8 cellular contexts compared by ENCODE assay signal in the genomic region with DNA sequence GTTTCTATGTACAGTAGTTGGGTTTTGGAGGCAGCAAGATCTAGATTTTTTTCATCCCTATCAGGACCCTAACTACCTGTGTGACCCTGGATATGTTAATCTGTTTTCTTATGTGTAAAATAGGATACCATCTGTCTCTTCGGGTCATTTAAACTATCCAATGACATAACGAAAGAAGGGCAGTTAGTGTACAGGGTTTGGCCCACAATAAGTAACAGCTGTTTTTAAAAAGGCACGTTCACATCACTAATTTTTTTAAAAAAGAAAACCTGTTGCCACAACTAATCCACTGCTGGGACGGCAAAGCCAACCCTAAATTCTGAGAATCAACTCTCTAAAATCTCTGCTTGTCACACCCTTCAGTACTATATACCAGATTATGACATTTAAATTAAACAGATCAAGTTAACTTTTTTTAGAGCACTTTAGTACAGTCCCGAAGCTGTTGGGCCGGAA. TPM values are rescaled to one million over a fixed set of nuclear protein-coding genes. Genes with fewer than 3 reads are reported as not detected.
A peak's percentile ranks its signal among the peaks of the same experiment; 100 is the strongest.
DNase-seq lines count a peak whose midpoint lies in the region; ATAC-seq and TF ChIP-seq lines count a peak whose summit lies in the region.

No MANE protein-coding gene starts in this region.

- peak; percentile 1 for DNase-seq in AG08395 (ENCODE audit: low spot score)
- DNase-seq in PC-9, result peak in 1 of 2 experiments; percentile 32
- no peak for DNase-seq in fibroblast of lung (ENCODE audit: low read depth in 2 of 2)
- no peak for DNase-seq in islet precursor cell
- DNase-seq in NCI-H2171 treated with DMSO at 0.1 percent for 48 hours (lab: John Stamatoyannopoulos, UW), result no peak
- no peak for DNase-seq in ACHN

- H2AFZ ChIP-seq in PC-9, result no peak overlapping the region; the same call in 1 of the 2 replicates
- H2AFZ ChIP-seq in fibroblast of lung (ENCODE audit: low read length), result peak overlapping the region; percentile 43

- H3K27ac ChIP-seq in PC-9 (peak overlapping the region; percentile 88), fibroblast of lung (ENCODE audit: insufficient read depth, low read length) (peak overlapping the region; percentile 95), skeletal muscle tissue (ENCODE audit: low read depth, low read length) (peak overlapping the region; percentile 97)

- H3K27me3 ChIP-seq in PC-9 (ENCODE audit: insufficient read depth, low read depth) (no peaks in the 10 kb centered on the region), fibroblast of lung (ENCODE audit: control insufficient read depth, insufficient read depth, low read length) (no peaks in the 10 kb centered on the region), skeletal muscle tissue (ENCODE audit: control insufficient read depth in 3 of 3, insufficient read depth in 3 of 3, low read length in 3 of 3) (no peaks in the 10 kb centered on the region)

- peaks cover 26% of the 10 kb centered on the region for H3K79me2 ChIP-seq in PC-9 (ENCODE audit: low read depth)
- H3K79me2 ChIP-seq in fibroblast of lung (ENCODE audit: control insufficient read depth, insufficient read depth, low read length), result peaks cover 4% of the 10 kb centered on the region

- POLR2A ChIA-PET in PC-9 (lab: Charles Lee; ENCODE audit: unreplicated experiment), result interaction anchor here (0.6 to 1.5 kb wide), 5 partner anchors 8 to 144 kb away, joined by 3 to 17 read pairs (median 14); no protein-coding TSS in a partner anchor

- H3K36me3 ChIP-seq in PC-9 (ENCODE audit: low read depth) (peaks cover 10% of the 10 kb centered on the region), fibroblast of lung (ENCODE audit: control insufficient read depth, insufficient read depth, low read length) (no peaks in the 10 kb centered on the region), skeletal muscle tissue (ENCODE audit: control insufficient read depth in 3 of 3, insufficient read depth in 3 of 3, low read length in 3 of 3) (peaks cover 0 to 6% (median 4%) of the 10 kb centered on the region in 3 donors)

- CTCF ChIA-PET in PC-9 (lab: Charles Lee), result no interaction called here

- no peaks in the 10 kb centered on the region for H4K20me1 ChIP-seq in PC-9 (ENCODE audit: insufficient read depth)
- H4K20me1 ChIP-seq in fibroblast of lung (ENCODE audit: control insufficient read depth, extremely low read depth, insufficient read depth, low read length), result no peaks in the 10 kb centered on the region

- H3K4me2 ChIP-seq in PC-9, result peak overlapping the region; percentile 92
- peak overlapping the region; percentile 88 for H3K4me2 ChIP-seq in fibroblast of lung (ENCODE audit: extremely low read depth, insufficient read depth, low read length)

- in situ Hi-C loops in ACHN (cut with HindIII; ENCODE audit: low pct_ligation_motif_present, low pct_unique_long_range_greater_than_20kb, low sequenced_read_pairs), result no loop called here

- H3K4me3 ChIP-seq in PC-9, result peak overlapping the region; percentile 91
- H3K4me3 ChIP-seq in fibroblast of lung (replicated peaks in 1 of 4; ENCODE audit: control extremely low read depth in 1 of 4, insufficient read depth in 1 of 4, low read depth in 3 of 4, low read length in 4 of 4), result peak overlapping the region; percentile 75 to 96 (median 88)
- H3K4me3 ChIP-seq in skeletal muscle tissue (ENCODE audit: low read length in 3 of 3), result peak overlapping the region; percentile 92 to 98 (median 96)

- H3K9ac ChIP-seq in fibroblast of lung (ENCODE audit: insufficient read depth, low read length) (peak overlapping the region; percentile 32), skeletal muscle tissue (ENCODE audit: low read depth in 1 of 3, low read length in 3 of 3) (peak overlapping the region; percentile 68 to 97 (median 97))

- intact Hi-C loops in PC-9 (cut with micrococcal nuclease; ENCODE audit: unreplicated experiment), result loop anchor here (1.0 to 5.0 kb wide), 4 partner anchors 8 to 267 kb away; no protein-coding TSS in a partner anchor

- H3K9me3 ChIP-seq in PC-9 (ENCODE audit: insufficient read depth, low read depth) (no peaks in the 10 kb centered on the region), fibroblast of lung (ENCODE audit: control insufficient read depth, insufficient read depth, low read depth, low read length) (no peaks in the 10 kb centered on the region), skeletal muscle tissue (ENCODE audit: control insufficient read depth in 3 of 3, low read length in 3 of 3) (no peaks in the 10 kb centered on the region)

- ATAC-seq in GM21381 (IDR thresholded peaks at IDR 0.05; ENCODE audit: unreplicated experiment), result peak; percentile 19

- H3K4me1 ChIP-seq in PC-9 (replicated peaks; ENCODE audit: insufficient read depth) (peaks cover 18% of the 10 kb centered on the region), fibroblast of lung (ENCODE audit: control insufficient read depth, extremely low read depth, insufficient read depth, low read length) (peaks cover 2% of the 10 kb centered on the region), skeletal muscle tissue (ENCODE audit: control insufficient read depth in 3 of 3, insufficient read depth in 3 of 3, low read length in 3 of 3) (peaks cover 3 to 16% (median 6%) of the 10 kb centered on the region in 3 donors)

- TF ChIP-seq CTCF in PC-9 (conservative IDR thresholded peaks at IDR 0.05), result no peak
- TF ChIP-seq CTCF in fibroblast of lung (conservative IDR thresholded peaks at IDR 0.05 in 1 of 2, IDR thresholded peaks at IDR 0.05 in 1 of 2; ENCODE audit: low read depth in 1 of 2, low read length in 2 of 2), result no peak

- peaks cover 5% of the 10 kb centered on the region; the same call in 1 of the 2 replicates for H3F3A ChIP-seq in PC-9 (ENCODE audit: insufficient read depth, low read depth)

- BruUV-seq in PC-9 (replicated peaks; lab: Mats Ljungman, UMichigan), result no TSS peak

- no peaks in the 10 kb centered on the region for H3K9me2 ChIP-seq in PC-9 (ENCODE audit: insufficient read depth)

RNA-seq across cellular contexts. Expression of gene USP40, which starts 0.9 kb away (rescaled TPM):
- total RNA-seq in PC-9 (2021) (116 and 127 TPM in 2 replicates), fibroblast of lung (34.9 and 40.6 TPM in 2 replicates), skeletal muscle tissue (20.9 TPM)
- polyA plus RNA-seq in fibroblast of lung, result 18.9 and 26.2 TPM in 2 replicates
- polyA plus RNA-seq in fibroblast of lung (2012), result 12.8 and 16.0 TPM in 2 replicates
- 38.5 and 63.0 TPM in 2 replicates for polyA minus RNA-seq in fibroblast of lung (ENCODE audit: low replicate concordance)

RNA-seq across cellular contexts. Expression of gene UGT1A8, which starts 51.7 kb away (rescaled TPM):
- total RNA-seq in PC-9 (2021), result 0.17 and 0.20 TPM in 2 replicates
- total RNA-seq in fibroblast of lung, result not detected in 2 replicates
- not detected in 2 replicates for polyA plus RNA-seq in fibroblast of lung
- polyA plus RNA-seq in fibroblast of lung (2012), result not detected in 2 replicates
- not detected in 2 replicates for polyA minus RNA-seq in fibroblast of lung (ENCODE audit: low replicate concordance)
- not detected for total RNA-seq in skeletal muscle tissue
